Comparison of ENCODE assay signal across 10 cellular contexts in the genomic region with DNA sequence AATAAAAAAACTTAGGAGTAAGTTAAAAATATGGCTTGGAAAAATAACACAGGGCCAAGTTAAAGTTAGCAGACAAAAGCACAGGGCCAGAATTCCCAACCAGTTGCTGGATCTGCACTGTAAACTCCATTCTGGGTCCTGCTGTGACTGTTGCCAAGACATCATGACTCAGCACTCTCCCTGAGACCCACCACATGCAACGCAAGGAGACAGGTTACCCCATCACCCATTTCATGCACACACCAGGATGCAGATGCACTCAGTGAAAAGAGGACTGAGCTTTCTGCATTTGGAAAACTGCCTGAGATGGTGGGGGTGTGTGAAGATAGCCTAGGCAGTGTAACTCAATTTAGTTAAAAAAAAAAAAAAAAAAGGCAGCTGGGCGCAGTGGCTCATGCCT.
DNase-seq lines count a peak whose midpoint lies in the region; ATAC-seq and TF ChIP-seq lines count a peak whose summit lies in the region.
"Had no signal": no experiment of that assay in that cellular context is flagged by ENCODE, and none has a peak within 500 bp of the region (broad histone marks: within the 10 kb centered on the region; RNA-seq: fewer than 3 reads in every experiment).

No MANE protein-coding gene starts in this region.

- TF ChIP-seq CTCF in coronary artery (IDR thresholded peaks at IDR 0.05) = no peak

- H3K4me3 ChIP-seq in coronary artery = no peak overlapping the region

- ATAC-seq in GM21786 (IDR thresholded peaks at IDR 0.05; ENCODE audit: unreplicated experiment) = no peak

- DNase-seq in AG08395 (ENCODE audit: low spot score) (peak; percentile 25), HT1080 (ENCODE audit: low read depth) (peak; percentile 69), coronary artery (ENCODE audit: low spot score) (peak; percentile 84), lung microvascular endothelial cell (ENCODE audit: low read depth in 2 of 2) (peak; percentile 32 to 73), NCI-H2227 treated with DMSO at 0.1 percent for 48 hours (lab: John Stamatoyannopoulos, UW) (no peak), NCI-H1048 (lab: John Stamatoyannopoulos, UW) (no peak), mesenteric fat pad (ENCODE audit: low spot score) (no peak)
- DNase-seq: DMS153, NCI-H524 had no signal

- H3K27ac ChIP-seq in coronary artery = peak overlapping the region; percentile 65 to 76

Comparison
In these comparisons a context has a peak if more than half of its experiments do, and no peak if none do; other contexts are left out.
1. DNase-seq: peak in AG08395 (single experiment), HT1080 (single experiment), coronary artery (single experiment) and lung microvascular endothelial cell (2 of 2); none in NCI-H2227 treated with DMSO at 0.1 percent for 48 hours (single experiment), NCI-H1048 (single experiment) and mesenteric fat pad (single experiment).